Comparison of ENCODE assay signal across 8 cellular contexts in the genomic region with DNA sequence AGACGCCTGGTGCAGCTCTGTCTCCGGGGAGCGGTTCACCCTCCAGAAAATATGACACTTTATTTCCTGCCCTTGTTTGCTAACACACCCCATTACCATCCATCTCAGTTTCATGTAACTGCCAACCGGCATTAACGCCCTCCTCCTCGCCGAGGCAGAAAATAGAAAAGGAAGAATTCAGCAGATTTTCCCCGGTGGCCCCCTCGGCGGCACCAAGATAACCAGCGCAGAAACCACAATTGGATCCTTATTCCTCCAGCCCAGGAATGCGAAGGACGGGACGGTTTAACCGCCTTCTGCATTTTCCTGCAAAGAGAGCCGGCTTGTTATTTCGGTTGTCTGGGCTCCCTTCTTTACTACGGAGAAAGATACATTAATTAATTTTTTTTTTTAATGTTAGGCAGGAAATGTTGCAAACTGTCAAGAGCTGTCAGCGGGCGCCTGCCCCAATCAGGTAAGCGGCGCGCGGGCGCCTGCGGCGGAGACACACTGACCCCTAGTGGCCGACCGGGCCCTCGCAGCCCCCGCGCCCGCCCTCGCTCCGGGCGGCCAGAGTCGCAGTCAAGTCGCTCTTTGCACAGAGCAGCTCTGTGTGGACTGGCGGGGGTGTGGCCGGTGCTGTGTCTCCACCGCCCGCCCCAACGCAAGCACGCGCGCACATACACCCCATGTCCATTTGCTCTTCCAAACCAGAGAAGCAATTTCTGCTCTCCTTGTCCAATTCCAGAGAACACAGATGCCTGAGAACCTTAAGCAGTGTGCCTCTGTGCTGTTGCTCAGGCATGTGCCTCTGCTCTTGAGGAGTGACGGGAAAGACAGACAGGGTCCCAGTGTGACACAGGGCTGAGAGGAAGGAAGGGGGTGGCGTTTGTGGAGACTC. TPM values are rescaled to one million over a fixed set of nuclear protein-coding genes. Genes with fewer than 3 reads are reported as not detected.
DNase-seq lines count a peak whose midpoint lies in the region; ATAC-seq, FAIRE-seq and TF ChIP-seq lines count a peak whose summit lies in the region.

No MANE protein-coding gene starts in this region.

- peak overlapping the region; percentile 47 for H3K4me3 ChIP-seq in fibroblast of pulmonary artery (replicated peaks; ENCODE audit: low read depth, low read length)
- peak overlapping the region; percentile 34 for H3K4me3 ChIP-seq in neural progenitor cell
- H3K4me3 ChIP-seq in stomach = peak overlapping the region; percentile 31 to 42 (median 33)

- intact Hi-C loops in stomach (cut with DNase I; ENCODE audit: low total_unique reads) = no loop called here

- no peaks in the 10 kb centered on the region for H3F3A ChIP-seq in neural progenitor cell (ENCODE audit: low read depth)

- FAIRE-seq in RCC 7860 (lab: Jason Lieb, UNC) = no peak

- H3K9me3 ChIP-seq in neural progenitor cell (ENCODE audit: low read depth) (no peaks in the 10 kb centered on the region), stomach (no peaks in the 10 kb centered on the region)

- no peak overlapping the region for H2AFZ ChIP-seq in neural progenitor cell (replicated peaks)

- peak; percentile 73 for DNase-seq in EH (ENCODE audit: low read depth)
- peak; percentile 97 for DNase-seq in KBM-7
- peak; percentile 46 for DNase-seq in RCC 7860 (ENCODE audit: low spot score)
- peak; percentile 78 to 79 for DNase-seq in activated T-helper 1 cell treated with anti-CD3 and anti-CD28 coated beads, Interleukin-2, amount 50 U/mL, for 16 hours (ENCODE audit: low read depth in 1 of 2, low spot score in 1 of 2)
- peak; percentile 61 for DNase-seq in fibroblast of pulmonary artery (ENCODE audit: low read depth)
- DNase-seq in neural progenitor cell (ENCODE audit: low spot score) = peak; percentile 83
- peak; percentile 85 for DNase-seq in stomach

- peaks cover 19% of the 10 kb centered on the region for H3K27me3 Mint-ChIP-seq in neural progenitor cell (ENCODE audit: insufficient read depth, low read depth)

- TF ChIP-seq EP300 in stomach (IDR thresholded peaks at IDR 0.05) = no peak

- no peak overlapping the region for H3K27ac ChIP-seq in neural progenitor cell
- H3K27ac ChIP-seq in stomach = no peak overlapping the region

- H3K36me3 Mint-ChIP-seq in neural progenitor cell = no peaks in the 10 kb centered on the region

- peak; percentile 58 for TF ChIP-seq CTCF in fibroblast of pulmonary artery (IDR thresholded peaks at IDR 0.05; ENCODE audit: low read length, missing control alignments)
- TF ChIP-seq CTCF in neural progenitor cell (IDR thresholded peaks at IDR 0.05) = peak; percentile 99
- peak in 5 of 7 experiments; percentile 71 to 99 (median 97) for TF ChIP-seq CTCF in stomach (IDR thresholded peaks at IDR 0.05)

- H3K36me3 ChIP-seq in neural progenitor cell (no peaks in the 10 kb centered on the region), stomach (no peaks in the 10 kb centered on the region)

- in situ Hi-C loops in KBM-7 (cut with MboI; ENCODE audit: low pct_unique_long_range_greater_than_20kb, low sequenced_read_pairs) = no loop called here

- 1 to 2% (median 1%) methylated on average over 42 to 48 of the region's 48 CpGs for WGBS in stomach, 5 donors

- H3K4me1 Mint-ChIP-seq in neural progenitor cell = peaks cover 17% of the 10 kb centered on the region

- peak overlapping the region; percentile 80 for H3K4me3 Mint-ChIP-seq in neural progenitor cell

- no peak for TF ChIP-seq POLR2A in stomach (IDR thresholded peaks at IDR 0.05)

- H3K9ac ChIP-seq in neural progenitor cell = no peak overlapping the region

- H3K27ac Mint-ChIP-seq in neural progenitor cell = no peak overlapping the region

- H3K4me1 ChIP-seq in neural progenitor cell (no peaks in the 10 kb centered on the region), stomach (peaks cover 5 to 12% (median 11%) of the 10 kb centered on the region in 4 donors)

- peak; percentile 94 for ATAC-seq in GM21786 (IDR thresholded peaks at IDR 0.05; ENCODE audit: unreplicated experiment)

- H3K4me2 ChIP-seq in neural progenitor cell = peak overlapping the region; percentile 73

- H3K79me2 ChIP-seq in neural progenitor cell (ENCODE audit: low read depth) = no peaks in the 10 kb centered on the region

- H3K27me3 ChIP-seq in neural progenitor cell (peaks cover 50% of the 10 kb centered on the region), stomach (peaks cover 0 to 53% (median 14%) of the 10 kb centered on the region in 3 donors)

- H4K20me1 ChIP-seq in neural progenitor cell (ENCODE audit: low read depth) = no peaks in the 10 kb centered on the region

- H3K9me3 Mint-ChIP-seq in neural progenitor cell = no peaks in the 10 kb centered on the region

RNA-seq across cellular contexts. Expression of a gene that starts 53.6 kb away (rescaled TPM):
- 0.59 and 1.4 TPM in 2 replicates for total RNA-seq in neural progenitor cell (ENCODE audit: low replicate concordance)
- 1 to 10 TPM in 2 of 5 donors, under 1 TPM in 1, not detected in 2; 0.72 to 2.7 (median 1.8) TPM for total RNA-seq in stomach
- polyA plus RNA-seq in stomach = 1 to 10 TPM; 1.1 to 4.6 (median 1.3) TPM

RNA-seq across cellular contexts. Expression of a gene that starts 53.8 kb away (rescaled TPM):
- total RNA-seq in neural progenitor cell (ENCODE audit: low replicate concordance) = 4.5 and 7.5 TPM in 2 replicates
- total RNA-seq in stomach = 10 to 100 TPM; 13.4 to 38.8 (median 15.2) TPM
- 1 to 10 TPM in 2 of 3 donors, under 1 TPM in 1; 0.56 to 1.8 (median 1.2) TPM for polyA plus RNA-seq in stomach

Comparison
In these comparisons a context has a peak if more than half of its experiments do, and no peak if none do; other contexts are left out.
1. DNase-seq: peak in every context shown above with its lines; median percentile 97 in KBM-7; 85 in stomach; 83 in neural progenitor cell; 78 in activated T-helper 1 cell treated with anti-CD3 and anti-CD28 coated beads, Interleukin-2, amount 50 U/mL, for 16 hours; 73 in EH; 61 in fibroblast of pulmonary artery; 46 in RCC 7860.